ENCODE assay signal across 21 cellular contexts in the genomic region with DNA sequence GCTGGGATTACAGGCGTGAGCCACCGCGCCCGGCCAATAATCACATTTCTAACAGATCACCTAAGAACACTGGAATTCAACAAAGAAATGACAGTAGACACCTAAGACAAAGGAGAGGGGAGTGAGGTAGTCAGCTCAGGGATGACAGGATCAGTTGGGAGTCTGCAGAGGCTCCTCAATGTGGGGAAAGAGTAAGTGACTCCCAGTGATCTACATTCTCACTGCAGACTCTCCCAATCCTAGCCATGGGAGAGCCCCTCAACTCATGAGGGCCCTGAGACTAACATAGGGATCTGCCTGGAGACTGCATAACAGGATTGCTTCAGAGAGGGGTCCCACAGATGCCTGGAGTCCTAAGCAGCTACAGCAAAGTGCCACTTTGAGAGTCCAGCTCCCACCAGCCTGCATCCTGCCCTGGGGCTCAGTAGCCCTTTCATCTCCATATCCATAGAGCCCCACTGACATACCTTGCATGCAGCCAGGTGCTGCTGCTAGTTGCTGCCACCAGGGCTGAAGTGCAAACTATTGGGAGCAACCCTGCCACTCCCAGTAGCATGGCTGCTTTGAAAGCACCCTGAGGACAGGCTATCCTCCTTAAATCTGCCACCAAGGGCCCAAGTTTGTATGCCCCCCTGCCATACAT.
"Had no signal": no experiment of that assay in that cellular context is flagged by ENCODE, and none has a peak within 500 bp of the region (broad histone marks: within the 10 kb centered on the region; RNA-seq: fewer than 3 reads in every experiment).

No MANE protein-coding gene starts in this region.

- H3K4me3 ChIP-seq: left lung, neural progenitor cell, prostate gland, skin epidermis, spleen, thoracic aorta, transverse colon, upper lobe of right lung, uterus had no signal

- H3K27ac Mint-ChIP-seq: effector memory CD8-positive, alpha-beta T cell; naive thymus-derived CD4-positive, alpha-beta T cell; nephron; neural progenitor cell; stimulated activated naive B cell treated with anti-CD40 and anti-IgM and Interleukin-4, amounts not matched to agents 10 μg/mL and 1 μg/mL and 100 μg/mL, for 72 hours; stimulated activated naive CD8-positive, alpha-beta T cell treated with anti-CD3 and anti-CD28 coated beads, Interleukin-15, Interleukin-2, amounts not matched to agents 100 ng/mL and 50 ng/mL, for 24 hours had no signal

- DNase-seq: cortex of kidney; effector memory CD8-positive, alpha-beta T cell; hypothalamus; left cardiac atrium; left lung; mesenchymal stem cell; midbrain; naive thymus-derived CD4-positive, alpha-beta T cell; nucleus accumbens; right cardiac atrium; spleen; stimulated activated naive B cell treated with anti-CD40 and anti-IgM and Interleukin-4, amounts not matched to agents 10 μg/mL and 1 μg/mL and 100 μg/mL, for 72 hours; transverse colon; upper lobe of right lung; uterus had no signal

- H3K27me3 ChIP-seq: left lung, neural progenitor cell, spleen, transverse colon, upper lobe of right lung, uterus had no signal

- ATAC-seq: effector memory CD8-positive, alpha-beta T cell; left cardiac atrium; left lung; naive thymus-derived CD4-positive, alpha-beta T cell; right cardiac atrium; stimulated activated naive B cell treated with anti-CD40 and anti-IgM and Interleukin-4, amounts not matched to agents 10 μg/mL and 1 μg/mL and 100 μg/mL, for 72 hours; upper lobe of right lung had no signal

- H3K9me3 ChIP-seq: prostate gland had no signal

- H3K4me3 Mint-ChIP-seq: effector memory CD8-positive, alpha-beta T cell; naive thymus-derived CD4-positive, alpha-beta T cell; nephron; neural progenitor cell; stimulated activated naive B cell treated with anti-CD40 and anti-IgM and Interleukin-4, amounts not matched to agents 10 μg/mL and 1 μg/mL and 100 μg/mL, for 72 hours; stimulated activated naive CD8-positive, alpha-beta T cell treated with anti-CD3 and anti-CD28 coated beads, Interleukin-15, Interleukin-2, amounts not matched to agents 100 ng/mL and 50 ng/mL, for 24 hours had no signal

- H3K36me3 Mint-ChIP-seq: neural progenitor cell had no signal

- H3K36me3 ChIP-seq: left lung, neural progenitor cell, prostate gland, spleen, thoracic aorta, transverse colon, upper lobe of right lung, uterus had no signal

- H3K4me2 ChIP-seq: neural progenitor cell had no signal

- H3K4me1 ChIP-seq: left lung, neural progenitor cell, prostate gland, spleen, transverse colon, uterus had no signal

- H3K4me1 Mint-ChIP-seq: naive thymus-derived CD4-positive, alpha-beta T cell; nephron; neural progenitor cell; stimulated activated naive B cell treated with anti-CD40 and anti-IgM and Interleukin-4, amounts not matched to agents 10 μg/mL and 1 μg/mL and 100 μg/mL, for 72 hours had no signal

- H3K9ac ChIP-seq: neural progenitor cell had no signal

- H3K27ac ChIP-seq: left lung, neural progenitor cell, prostate gland, skin epidermis, spleen, thoracic aorta, transverse colon, upper lobe of right lung, uterus had no signal

- H2AFZ ChIP-seq: neural progenitor cell had no signal
